Comparison of ENCODE assay signal across 27 cellular contexts in genomic region chr19:1461862-1462261, GRCh38. TPM values are rescaled to one million over a fixed set of nuclear protein-coding genes. Genes with fewer than 3 reads are reported as not detected.
"Had no signal": no experiment of that assay in that cellular context is flagged by ENCODE, and none has a peak within 500 bp of the region (broad histone marks: within the 10 kb centered on the region; RNA-seq: fewer than 3 reads in every experiment).

No MANE protein-coding gene starts in this region.

- H3K9ac ChIP-seq: SK-N-SH had no signal

- H3K27me3 ChIP-seq: MG63 had no signal

- H3K4me3 ChIP-seq: MG63, PC-9, Peyer's patch had no signal

- H3K9me3 ChIP-seq: MG63, Peyer's patch, SK-N-SH had no signal

- H3K9me3 Mint-ChIP-seq: T-cell had no signal

- H2AFZ ChIP-seq: PC-9 had no signal

- ATAC-seq: T-cell had no signal

- H3K4me3 Mint-ChIP-seq: T-cell had no signal

- H3K27ac ChIP-seq: HL-60, PC-9, Peyer's patch had no signal

- DNase-seq: Karpas-422; KG1; MG63; NCI-H1092; NCI-H1105 treated with DMSO at 0.1 percent for 48 hours; NCI-H1436; NCI-H187; NCI-H2029; NCI-H2081 treated with DMSO at 0.1 percent for 48 hours; NCI-H2171; NCI-H226; NCI-H446; NCI-H510A; NCI-H524 treated with DMSO at 0.1 percent for 48 hours; NCI-H69; NCI-H774; NK-92 treated with Interleukin-12 subunit alpha and Interleukin-12 subunit beta, amount 100 ng/mL, for 24 hours; OCI-M1; PC-9; Peyer's patch; SHP77; SK-N-SH; SW 1271; T-cell had no signal

- H3K36me3 ChIP-seq: MG63, Peyer's patch had no signal

- FAIRE-seq: HTR-8/SVneo had no signal

- H3K4me2 ChIP-seq: PC-9, SK-N-SH had no signal

- H3K27ac Mint-ChIP-seq: T-cell had no signal

RNA-seq across cellular contexts. Expression of gene APC2, which starts 11.9 kb away (rescaled TPM):
- total RNA-seq: RPMI7951 had no signal
